ENCODE assay signal across 8 cellular contexts in the genomic region with DNA sequence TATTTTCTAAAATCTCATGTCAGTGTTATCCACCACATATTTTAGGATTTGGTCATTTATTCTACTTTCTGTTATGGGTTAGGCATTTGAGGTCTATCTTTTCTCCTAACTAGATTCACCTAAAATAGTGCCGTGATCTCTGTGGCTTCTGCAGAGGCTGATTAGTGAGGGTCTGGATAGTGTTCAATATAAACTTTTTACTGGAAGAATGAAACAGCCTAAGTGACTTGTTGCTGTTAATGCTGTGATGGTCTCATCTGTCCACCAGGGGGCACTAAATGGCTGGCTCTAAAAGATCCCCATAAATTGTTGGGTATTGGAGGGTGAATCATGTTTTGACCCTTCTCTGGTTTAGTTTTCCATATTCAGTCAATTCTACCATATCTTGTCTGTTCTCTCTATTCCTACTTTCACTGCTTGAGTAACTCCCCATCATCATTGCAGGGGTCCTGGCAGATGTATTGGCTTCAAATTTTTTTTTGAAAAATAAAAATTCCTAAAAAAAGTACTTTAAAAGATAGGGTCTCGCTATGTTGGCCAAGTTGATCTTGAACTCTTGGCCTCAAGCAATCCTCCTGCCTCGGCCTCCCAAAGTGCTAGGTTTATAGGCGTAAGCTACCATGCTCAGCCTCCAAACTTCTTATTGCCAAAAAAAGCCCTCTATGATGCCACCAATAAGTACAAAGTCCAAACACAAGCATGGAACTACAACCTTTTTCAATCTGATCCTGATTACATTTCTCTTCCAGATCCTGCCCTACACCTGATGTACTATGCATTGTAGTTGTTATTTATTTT. TPM values are rescaled to one million over a fixed set of nuclear protein-coding genes. Genes with fewer than 3 reads are reported as not detected.
A peak's percentile ranks its signal among the peaks of the same experiment; 100 is the strongest.
DNase-seq lines count a peak whose midpoint lies in the region; ATAC-seq, FAIRE-seq and TF ChIP-seq lines count a peak whose summit lies in the region.

No MANE protein-coding gene starts in this region.

- DNase-seq in Kasumi-1 (lab: John Stamatoyannopoulos, UW) = peak; percentile 71 to 81
- DNase-seq in RKO (ENCODE audit: low spot score) = peak; percentile 74
- peak; percentile 52 to 86 for DNase-seq in foreskin fibroblast
- peak; percentile 95 for DNase-seq in osteoblast (ENCODE audit: insufficient read length, low spot score, missing footprints)
- DNase-seq in urothelium cell line (ENCODE audit: low spot score) = peak; percentile 67

- FAIRE-seq in G401.6 (lab: Jason Lieb, UNC) (peak; percentile 54), urothelium cell line (lab: Jason Lieb, UNC) (no peak)

- H3K4me1 Mint-ChIP-seq in activated T-helper 17 cell treated with anti-CD3 and anti-CD28 coated beads, Interleukin-2, amount 50 U/mL, for 72 hours = peaks cover 3% of the 10 kb centered on the region

- no peak overlapping the region for H3K4me3 Mint-ChIP-seq in activated T-helper 17 cell treated with anti-CD3 and anti-CD28 coated beads, Interleukin-2, amount 50 U/mL, for 72 hours

- H2AFZ ChIP-seq in osteoblast (ENCODE audit: low read length) = no peak overlapping the region

- H3K4me2 ChIP-seq in osteoblast (ENCODE audit: insufficient read depth, low read length) = no peak overlapping the region

- ATAC-seq in activated T-helper 17 cell treated with anti-CD3 and anti-CD28 coated beads, Interleukin-2, amount 50 U/mL, for 72 hours (replicated peaks) = peak; percentile 89
- no peak for ATAC-seq in HG03432 (IDR thresholded peaks at IDR 0.05; ENCODE audit: unreplicated experiment)

- peak; percentile 83 for TF ChIP-seq CTCF in foreskin fibroblast (IDR thresholded peaks at IDR 0.05; ENCODE audit: low read depth, low read length)
- TF ChIP-seq CTCF in osteoblast (IDR thresholded peaks at IDR 0.05; ENCODE audit: extremely low read depth, low read depth, low read length) = peak; percentile 90

- H3K27ac ChIP-seq in osteoblast (ENCODE audit: low read depth, low read length) = no peak overlapping the region

- no peaks in the 10 kb centered on the region for H3K4me1 ChIP-seq in osteoblast (ENCODE audit: insufficient read depth, low read length)

- H3K27me3 ChIP-seq in osteoblast (ENCODE audit: insufficient read depth, low read length) = no peaks in the 10 kb centered on the region

- H3K4me3 ChIP-seq in foreskin fibroblast (ENCODE audit: low read depth in 1 of 2, low read length in 2 of 2) (no peak overlapping the region), osteoblast (ENCODE audit: insufficient read depth, low read length) (no peak overlapping the region)

- H3K36me3 ChIP-seq in osteoblast (ENCODE audit: insufficient read depth, low read length) = peaks cover 20% of the 10 kb centered on the region

- H4K20me1 ChIP-seq in osteoblast (ENCODE audit: insufficient read depth, low read length) = peaks cover 10% of the 10 kb centered on the region

- H3K36me3 Mint-ChIP-seq in activated T-helper 17 cell treated with anti-CD3 and anti-CD28 coated beads, Interleukin-2, amount 50 U/mL, for 72 hours (ENCODE audit: low read depth) = peaks cover 34% of the 10 kb centered on the region

- H3K9me3 Mint-ChIP-seq in activated T-helper 17 cell treated with anti-CD3 and anti-CD28 coated beads, Interleukin-2, amount 50 U/mL, for 72 hours = no peaks in the 10 kb centered on the region

- H3K79me2 ChIP-seq in osteoblast (ENCODE audit: insufficient read depth, low read length) = peaks cover 13% of the 10 kb centered on the region

- no peaks in the 10 kb centered on the region for H3K27me3 Mint-ChIP-seq in activated T-helper 17 cell treated with anti-CD3 and anti-CD28 coated beads, Interleukin-2, amount 50 U/mL, for 72 hours

- no peaks in the 10 kb centered on the region for H3K9me3 ChIP-seq in osteoblast (ENCODE audit: low read depth, low read length)

- H3K27ac Mint-ChIP-seq in activated T-helper 17 cell treated with anti-CD3 and anti-CD28 coated beads, Interleukin-2, amount 50 U/mL, for 72 hours = no peak overlapping the region

RNA-seq across cellular contexts. Expression of a gene that starts 6.9 kb away (rescaled TPM):
- total RNA-seq in activated T-helper 17 cell treated with anti-CD3 and anti-CD28 coated beads, Interleukin-2, amount 50 U/mL, for 72 hours = 100 to 1,000 TPM; 163 to 239 TPM
- total RNA-seq in osteoblast = 42.3 and 51.9 TPM in 2 replicates

RNA-seq across cellular contexts. Expression of a gene that starts 21.5 kb away (rescaled TPM):
- 1 to 10 TPM; 1.2 to 2.9 TPM for total RNA-seq in activated T-helper 17 cell treated with anti-CD3 and anti-CD28 coated beads, Interleukin-2, amount 50 U/mL, for 72 hours
- 19.5 and 21.2 TPM in 2 replicates for total RNA-seq in osteoblast

RNA-seq across cellular contexts. Expression of a gene that starts 24.5 kb away (rescaled TPM):
- 1 to 10 TPM; 2.2 to 3.0 TPM for total RNA-seq in activated T-helper 17 cell treated with anti-CD3 and anti-CD28 coated beads, Interleukin-2, amount 50 U/mL, for 72 hours
- 18.1 and 19.7 TPM in 2 replicates for total RNA-seq in osteoblast

RNA-seq across cellular contexts. Expression of a gene that starts 25.5 kb away (rescaled TPM):
- total RNA-seq in activated T-helper 17 cell treated with anti-CD3 and anti-CD28 coated beads, Interleukin-2, amount 50 U/mL, for 72 hours = 10 to 100 TPM; 21.1 to 68.8 TPM
- total RNA-seq in osteoblast = 7.6 and 9.1 TPM in 2 replicates

RNA-seq across cellular contexts. Expression of a gene that starts 36.8 kb away (rescaled TPM):
- not detected for total RNA-seq in activated T-helper 17 cell treated with anti-CD3 and anti-CD28 coated beads, Interleukin-2, amount 50 U/mL, for 72 hours
- 9.8 and 14.1 TPM in 2 replicates for total RNA-seq in osteoblast
